Comparison of ENCODE assay signal across 8 cellular contexts in the genomic region with DNA sequence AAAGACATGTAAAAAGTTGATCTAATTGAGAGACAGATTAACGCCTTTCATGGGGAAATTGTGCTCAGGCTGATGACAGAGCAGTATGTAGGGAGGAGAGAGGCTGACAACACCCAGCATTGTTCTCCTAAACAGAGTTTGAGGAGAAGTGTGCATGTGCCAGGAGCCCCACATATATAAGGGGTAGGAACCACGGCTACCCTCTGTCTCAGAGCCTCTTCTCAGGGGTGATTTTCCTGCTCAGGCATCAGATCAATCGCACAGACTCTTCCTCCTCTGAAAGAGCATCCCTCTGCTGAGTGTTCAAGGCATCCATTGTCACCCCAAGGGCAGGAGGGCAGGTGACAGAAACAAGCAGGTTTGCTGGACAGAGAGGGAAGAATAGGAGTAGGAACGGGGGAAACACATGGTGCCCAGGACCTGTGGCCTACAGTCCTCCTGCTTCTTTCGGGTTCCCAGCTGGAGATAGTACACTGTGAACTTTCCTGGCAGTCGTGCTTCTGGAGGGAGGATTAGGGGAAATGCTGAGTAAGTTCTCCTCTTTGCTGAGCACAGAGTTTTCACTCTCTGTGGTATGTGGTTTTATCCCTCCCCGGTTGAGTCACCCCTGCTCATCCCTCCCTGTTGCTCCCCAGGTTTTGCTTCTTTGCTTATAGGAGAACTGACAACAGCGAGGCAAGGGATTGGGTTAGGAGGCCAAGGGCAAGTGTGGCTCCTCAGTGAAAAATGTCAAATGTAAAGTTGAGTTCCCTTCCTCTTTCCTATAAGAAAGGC.
DNase-seq lines count a peak whose midpoint lies in the region; ATAC-seq and TF ChIP-seq lines count a peak whose summit lies in the region.
"Not testable (repeated sequence)": the region's sequence is repeated elsewhere in the genome, so short reads cannot be mapped to it uniquely, and the experiment has no call there.

No MANE protein-coding gene starts in this region.

- not testable (repeated sequence) for H3K4me1 Mint-ChIP-seq in activated CD8-positive, alpha-beta T cell treated with anti-CD3 and anti-CD28 coated beads for 36 hours (ENCODE audit: low read depth); activated T-helper 17 cell treated with anti-CD3 and anti-CD28 coated beads, Interleukin-2, amount 50 U/mL, for 72 hours

- CTCF ChIA-PET in activated CD8-positive, alpha-beta T cell treated with anti-CD3 and anti-CD28 coated beads for 36 hours (lab: Charles Lee) = not testable (repeated sequence)

- H3K4me1 ChIP-seq in RWPE2 (ENCODE audit: insufficient read depth, poor library complexity, severe bottlenecking); upper lobe of right lung: not testable (repeated sequence)

- DNase-seq in RWPE2 (ENCODE audit: low spot score); activated CD8-positive, alpha-beta T cell treated with anti-CD3 and anti-CD28 coated beads for 36 hours; upper lobe of right lung: not testable (repeated sequence)
- DNase-seq in Right ventricle myocardium inferior (ENCODE audit: missing footprints) (peak; percentile 4), mesenteric fat pad (ENCODE audit: low spot score) (peak; percentile 24)
- DNase-seq in stimulated activated CD4-positive, alpha-beta T cell treated with anti-CD3 and anti-CD28 coated beads, Interleukin-15, amount 100 ng/mL, for 24 hours = peak; percentile 12

- not testable (repeated sequence) for H3K4me3 ChIP-seq in RWPE2 (ENCODE audit: severe bottlenecking); upper lobe of right lung

- H3K9me3 ChIP-seq in RWPE2 (ENCODE audit: severe bottlenecking); upper lobe of right lung: not testable (repeated sequence)

- H3K9me3 Mint-ChIP-seq in activated CD8-positive, alpha-beta T cell treated with anti-CD3 and anti-CD28 coated beads for 36 hours; activated T-helper 17 cell treated with anti-CD3 and anti-CD28 coated beads, Interleukin-2, amount 50 U/mL, for 72 hours: not testable (repeated sequence)

- not testable (repeated sequence) for H3K4me3 Mint-ChIP-seq in activated CD8-positive, alpha-beta T cell treated with anti-CD3 and anti-CD28 coated beads for 36 hours; activated T-helper 17 cell treated with anti-CD3 and anti-CD28 coated beads, Interleukin-2, amount 50 U/mL, for 72 hours

- POLR2A ChIA-PET in activated CD8-positive, alpha-beta T cell treated with anti-CD3 and anti-CD28 coated beads for 36 hours (lab: Charles Lee) = not testable (repeated sequence)

- not testable (repeated sequence) for TF ChIP-seq CTCF in RWPE2 (IDR thresholded peaks at IDR 0.05; ENCODE audit: poor library complexity, severe bottlenecking); activated CD8-positive, alpha-beta T cell treated with anti-CD3 and anti-CD28 coated beads for 36 hours (IDR thresholded peaks at IDR 0.05); upper lobe of right lung (IDR thresholded peaks at IDR 0.05)

- not testable (repeated sequence) for H3K27ac ChIP-seq in RWPE2 (ENCODE audit: poor library complexity, severe bottlenecking); upper lobe of right lung

- not testable (repeated sequence) for H3K36me3 ChIP-seq in RWPE2 (ENCODE audit: low read depth); upper lobe of right lung

- ATAC-seq in GM21423 (IDR thresholded peaks at IDR 0.05; ENCODE audit: unreplicated experiment) (peak; percentile 40), RWPE2 (ENCODE audit: low read depth) (peak; percentile 93), upper lobe of right lung (peak; percentile 63)
- peak; percentile 70 for ATAC-seq in activated CD8-positive, alpha-beta T cell treated with anti-CD3 and anti-CD28 coated beads for 36 hours
- ATAC-seq in activated T-helper 17 cell treated with anti-CD3 and anti-CD28 coated beads, Interleukin-2, amount 50 U/mL, for 72 hours (replicated peaks) = peak; percentile 83
- ATAC-seq in Right ventricle myocardium inferior = not testable (repeated sequence)

- not testable (repeated sequence) for H3K27me3 Mint-ChIP-seq in activated CD8-positive, alpha-beta T cell treated with anti-CD3 and anti-CD28 coated beads for 36 hours; activated T-helper 17 cell treated with anti-CD3 and anti-CD28 coated beads, Interleukin-2, amount 50 U/mL, for 72 hours

- H3K36me3 Mint-ChIP-seq in activated CD8-positive, alpha-beta T cell treated with anti-CD3 and anti-CD28 coated beads for 36 hours (ENCODE audit: low read depth); activated T-helper 17 cell treated with anti-CD3 and anti-CD28 coated beads, Interleukin-2, amount 50 U/mL, for 72 hours (ENCODE audit: low read depth): not testable (repeated sequence)

- H3K27me3 ChIP-seq in RWPE2 (ENCODE audit: insufficient read depth, poor library complexity, severe bottlenecking); upper lobe of right lung: not testable (repeated sequence)

- intact Hi-C loops in activated CD8-positive, alpha-beta T cell treated with anti-CD3 and anti-CD28 coated beads for 36 hours (cut with micrococcal nuclease); Right ventricle myocardium inferior (cut with DNase I); upper lobe of right lung (cut with DNase I): not testable (repeated sequence)

- not testable (repeated sequence) for H3K27ac Mint-ChIP-seq in activated CD8-positive, alpha-beta T cell treated with anti-CD3 and anti-CD28 coated beads for 36 hours; activated T-helper 17 cell treated with anti-CD3 and anti-CD28 coated beads, Interleukin-2, amount 50 U/mL, for 72 hours
